1 cellular context compared by ENCODE assay signal in the genomic region with DNA sequence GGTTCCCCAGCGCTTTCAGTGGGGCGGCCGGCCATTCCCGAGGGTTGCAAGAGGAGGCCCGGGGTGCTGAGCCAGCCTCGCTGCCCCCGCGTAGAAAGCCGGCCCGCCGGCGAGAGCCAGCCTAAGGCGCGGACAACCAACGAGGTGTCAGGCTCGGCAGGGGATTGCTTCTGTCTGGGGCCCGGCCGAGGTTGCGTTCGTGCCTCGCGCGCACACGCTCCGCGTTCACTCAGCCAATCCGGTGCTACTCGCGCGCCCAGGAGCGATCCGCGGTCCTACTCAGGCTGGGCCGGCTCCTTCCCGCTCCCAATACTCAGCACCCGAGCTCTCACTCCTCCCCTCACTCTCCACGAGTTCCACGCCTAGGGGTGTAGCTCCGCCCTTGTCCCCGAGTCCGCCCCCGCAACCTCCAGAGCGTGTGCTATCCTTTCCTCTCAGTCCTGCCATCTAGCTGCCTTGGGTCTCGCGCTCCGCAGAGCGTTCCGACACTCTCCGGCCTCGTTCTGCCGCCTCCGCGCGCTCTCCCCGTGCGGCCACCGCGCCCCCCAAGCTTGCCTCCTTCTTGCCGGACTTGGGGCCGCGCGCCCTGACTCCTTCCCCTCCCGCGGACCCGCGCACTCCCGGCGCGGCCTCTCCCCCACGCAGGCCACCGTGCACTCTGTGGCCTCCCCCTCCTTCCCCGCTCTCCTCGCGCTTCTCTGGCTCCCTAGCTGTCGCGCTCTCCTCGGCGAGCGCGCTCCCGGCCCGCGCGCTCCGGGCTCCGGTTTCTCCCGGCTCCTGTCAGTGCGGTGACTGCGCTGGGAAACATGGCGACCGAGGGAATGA.
TF ChIP-seq lines count a peak whose summit lies in the region.

A gene (plus strand): TSS at position 426 of the 825 bp plus-strand sequence.

TF ChIP-seq in K562, 482 proteins besides CTCF, POLR2A, EP300 and RAD21 (continued from another document and continues in another):
- TF ChIP-seq, protein P1, sequence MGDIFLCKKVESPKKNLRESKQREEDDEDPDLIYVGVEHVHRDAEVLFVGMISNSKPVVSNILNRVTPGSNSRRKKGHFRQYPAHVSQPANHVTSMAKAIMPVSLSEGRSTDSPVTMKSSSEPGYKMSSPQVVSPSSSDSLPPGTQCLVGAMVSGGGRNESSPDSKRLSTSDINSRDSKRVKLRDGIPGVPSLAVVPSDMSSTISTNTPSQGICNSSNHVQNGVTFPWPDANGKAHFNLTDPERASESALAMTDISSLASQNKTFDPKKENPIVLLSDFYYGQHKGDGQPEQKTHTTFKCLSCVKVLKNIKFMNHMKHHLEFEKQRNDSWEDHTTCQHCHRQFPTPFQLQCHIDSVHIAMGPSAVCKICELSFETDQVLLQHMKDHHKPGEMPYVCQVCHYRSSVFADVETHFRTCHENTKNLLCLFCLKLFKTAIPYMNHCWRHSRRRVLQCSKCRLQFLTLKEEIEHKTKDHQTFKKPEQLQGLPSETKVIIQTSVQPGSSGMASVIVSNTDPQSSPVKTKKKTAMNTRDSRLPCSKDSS (IDR thresholded peaks at IDR 0.05; ENCODE audit: low read depth, partially characterized antibody): no peak
- TF ChIP-seq, protein P2, sequence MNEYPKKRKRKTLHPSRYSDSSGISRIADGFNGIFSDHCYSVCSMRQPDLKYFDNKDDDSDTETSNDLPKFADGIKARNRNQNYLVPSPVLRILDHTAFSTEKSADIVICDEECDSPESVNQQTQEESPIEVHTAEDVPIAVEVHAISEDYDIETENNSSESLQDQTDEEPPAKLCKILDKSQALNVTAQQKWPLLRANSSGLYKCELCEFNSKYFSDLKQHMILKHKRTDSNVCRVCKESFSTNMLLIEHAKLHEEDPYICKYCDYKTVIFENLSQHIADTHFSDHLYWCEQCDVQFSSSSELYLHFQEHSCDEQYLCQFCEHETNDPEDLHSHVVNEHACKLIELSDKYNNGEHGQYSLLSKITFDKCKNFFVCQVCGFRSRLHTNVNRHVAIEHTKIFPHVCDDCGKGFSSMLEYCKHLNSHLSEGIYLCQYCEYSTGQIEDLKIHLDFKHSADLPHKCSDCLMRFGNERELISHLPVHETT (CRISPR knock-in tag; conservative IDR thresholded peaks at IDR 0.05 in 1 of 2, IDR thresholded peaks at IDR 0.05 in 1 of 2): 0 out of 4 replicates have a peak, but pooled peaks of 1 of the 2 experiments have one; percentile 43
- TF ChIP-seq RAD51 (IDR thresholded peaks at IDR 0.05; ENCODE audit: borderline replicate concordance, low read depth) (no peak; the same call in 1 of the 2 replicates), MAZ (CRISPR knock-in tag; conservative IDR thresholded peaks at IDR 0.05 in 1 of 2, IDR thresholded peaks at IDR 0.05 in 1 of 2) (peak in 1 of 2 experiments; percentile 11; a peak in 2 of 4 replicates), ZKSCAN8 (CRISPR knock-in tag; IDR thresholded peaks at IDR 0.05) (no peak), GATAD2B (IDR thresholded peaks at IDR 0.05; ENCODE audit: borderline replicate concordance) (no peak), ZNF146 (CRISPR knock-in tag; IDR thresholded peaks at IDR 0.05; ENCODE audit: unreplicated experiment) (no peak), PML (IDR thresholded peaks at IDR 0.05; ENCODE audit: low read length) (0 out of 2 replicates have a peak, but pooled peaks have one; percentile 11), ZNF668 (CRISPR knock-in tag; IDR thresholded peaks at IDR 0.05) (no peak), SP2 (IDR thresholded peaks at IDR 0.05; ENCODE audit: extremely low read depth, low read depth, low read length, poor library complexity, severe bottlenecking) (no peak), YY1 (IDR thresholded peaks at IDR 0.05; ENCODE audit: borderline replicate concordance in 1 of 3, control insufficient read depth in 1 of 3, extremely low read depth in 1 of 3, insufficient read depth in 3 of 3, insufficient read length in 1 of 3, insufficient replicate concordance in 2 of 3, low read depth in 1 of 3, low read length in 2 of 3) (peak; percentile 12 to 81 (median 60)), BMI1 (IDR thresholded peaks at IDR 0.05; ENCODE audit: low read length) (no peak), SAFB2 (IDR thresholded peaks at IDR 0.05; ENCODE audit: borderline replicate concordance, low read depth, low read length, severe bottlenecking) (no peak), SIN3A (IDR thresholded peaks at IDR 0.05; ENCODE audit: borderline replicate concordance in 2 of 2, control insufficient read depth in 1 of 2, low read depth in 2 of 2, low read length in 2 of 2) (0 out of 4 replicates have a peak, but pooled peaks of 1 of the 2 experiments have one; percentile 55), KAT7 (CRISPR knock-in tag; IDR thresholded peaks at IDR 0.05; ENCODE audit: borderline replicate concordance) (peak; percentile 87; the same call in 1 of the 2 replicates), CBFA2T2 (conservative IDR thresholded peaks at IDR 0.05) (no peak), ADNP (tag; IDR thresholded peaks at IDR 0.05) (no peak), POU5F1 (IDR thresholded peaks at IDR 0.05; ENCODE audit: borderline replicate concordance, low read depth, low read length, partially characterized antibody) (no peak), ZBTB7A (IDR thresholded peaks at IDR 0.05; ENCODE audit: borderline replicate concordance, control insufficient read depth, low read depth, low read length) (no peak), RB1 (IDR thresholded peaks at IDR 0.05; ENCODE audit: low read depth) (peak; percentile 32; the same call in 1 of the 2 replicates), MIER1 (IDR thresholded peaks at IDR 0.05; ENCODE audit: low read depth) (no peak), CBX3 (IDR thresholded peaks at IDR 0.05; ENCODE audit: borderline replicate concordance in 1 of 2, low read length in 2 of 2) (0 out of 3 replicates have a peak, but pooled peaks of 1 of the 2 experiments have one; percentile 11), ATF1 (CRISPR knock-in tag; IDR thresholded peaks at IDR 0.05) (0 out of 2 replicates have a peak, but pooled peaks have one; percentile 12), ATF1 (tag; IDR thresholded peaks at IDR 0.05) (peak; percentile 76), TGIF2 (CRISPR knock-in tag; IDR thresholded peaks at IDR 0.05) (no peak), PHF8 (IDR thresholded peaks at IDR 0.05; ENCODE audit: borderline replicate concordance, low read length) (peak; percentile 80; the same call in 1 of the 2 replicates), ZFPM2 (CRISPR knock-in tag; IDR thresholded peaks at IDR 0.05) (no peak), ZNF766 (CRISPR knock-in tag; conservative IDR thresholded peaks at IDR 0.05) (peak; percentile 53), HCFC1 (IDR thresholded peaks at IDR 0.05; ENCODE audit: low read depth, low read length) (0 out of 2 replicates have a peak, but pooled peaks have one; percentile 34), POLR2H (tag; IDR thresholded peaks at IDR 0.05; ENCODE audit: low read depth) (peak; percentile 56), NFYB (IDR thresholded peaks at IDR 0.05; ENCODE audit: extremely low read depth, insufficient read length) (peak; percentile 57), CHD1 (IDR thresholded peaks at IDR 0.05; ENCODE audit: low read length) (peak; percentile 4), ZSCAN29 (IDR thresholded peaks at IDR 0.05) (no peak), CREM (IDR thresholded peaks at IDR 0.05; ENCODE audit: low read depth) (peak; percentile 77)
- TF ChIP-seq, protein P3, sequence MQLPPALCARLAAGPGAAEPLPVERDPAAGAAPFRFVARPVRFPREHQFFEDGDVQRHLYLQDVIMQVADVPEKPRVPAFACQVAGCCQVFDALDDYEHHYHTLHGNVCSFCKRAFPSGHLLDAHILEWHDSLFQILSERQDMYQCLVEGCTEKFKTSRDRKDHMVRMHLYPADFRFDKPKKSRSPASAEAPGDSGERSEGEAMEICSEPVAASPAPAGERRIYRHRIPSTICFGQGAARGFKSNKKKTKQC (CRISPR knock-in tag; IDR thresholded peaks at IDR 0.05): peak; percentile 28; the same call in 1 of the 2 replicates
- TF ChIP-seq, protein P4, sequence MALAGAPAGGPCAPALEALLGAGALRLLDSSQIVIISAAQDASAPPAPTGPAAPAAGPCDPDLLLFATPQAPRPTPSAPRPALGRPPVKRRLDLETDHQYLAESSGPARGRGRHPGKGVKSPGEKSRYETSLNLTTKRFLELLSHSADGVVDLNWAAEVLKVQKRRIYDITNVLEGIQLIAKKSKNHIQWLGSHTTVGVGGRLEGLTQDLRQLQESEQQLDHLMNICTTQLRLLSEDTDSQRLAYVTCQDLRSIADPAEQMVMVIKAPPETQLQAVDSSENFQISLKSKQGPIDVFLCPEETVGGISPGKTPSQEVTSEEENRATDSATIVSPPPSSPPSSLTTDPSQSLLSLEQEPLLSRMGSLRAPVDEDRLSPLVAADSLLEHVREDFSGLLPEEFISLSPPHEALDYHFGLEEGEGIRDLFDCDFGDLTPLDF (CRISPR knock-in tag; IDR thresholded peaks at IDR 0.05): 0 out of 2 replicates have a peak, but pooled peaks have one; percentile 52
- TF ChIP-seq, protein P5, sequence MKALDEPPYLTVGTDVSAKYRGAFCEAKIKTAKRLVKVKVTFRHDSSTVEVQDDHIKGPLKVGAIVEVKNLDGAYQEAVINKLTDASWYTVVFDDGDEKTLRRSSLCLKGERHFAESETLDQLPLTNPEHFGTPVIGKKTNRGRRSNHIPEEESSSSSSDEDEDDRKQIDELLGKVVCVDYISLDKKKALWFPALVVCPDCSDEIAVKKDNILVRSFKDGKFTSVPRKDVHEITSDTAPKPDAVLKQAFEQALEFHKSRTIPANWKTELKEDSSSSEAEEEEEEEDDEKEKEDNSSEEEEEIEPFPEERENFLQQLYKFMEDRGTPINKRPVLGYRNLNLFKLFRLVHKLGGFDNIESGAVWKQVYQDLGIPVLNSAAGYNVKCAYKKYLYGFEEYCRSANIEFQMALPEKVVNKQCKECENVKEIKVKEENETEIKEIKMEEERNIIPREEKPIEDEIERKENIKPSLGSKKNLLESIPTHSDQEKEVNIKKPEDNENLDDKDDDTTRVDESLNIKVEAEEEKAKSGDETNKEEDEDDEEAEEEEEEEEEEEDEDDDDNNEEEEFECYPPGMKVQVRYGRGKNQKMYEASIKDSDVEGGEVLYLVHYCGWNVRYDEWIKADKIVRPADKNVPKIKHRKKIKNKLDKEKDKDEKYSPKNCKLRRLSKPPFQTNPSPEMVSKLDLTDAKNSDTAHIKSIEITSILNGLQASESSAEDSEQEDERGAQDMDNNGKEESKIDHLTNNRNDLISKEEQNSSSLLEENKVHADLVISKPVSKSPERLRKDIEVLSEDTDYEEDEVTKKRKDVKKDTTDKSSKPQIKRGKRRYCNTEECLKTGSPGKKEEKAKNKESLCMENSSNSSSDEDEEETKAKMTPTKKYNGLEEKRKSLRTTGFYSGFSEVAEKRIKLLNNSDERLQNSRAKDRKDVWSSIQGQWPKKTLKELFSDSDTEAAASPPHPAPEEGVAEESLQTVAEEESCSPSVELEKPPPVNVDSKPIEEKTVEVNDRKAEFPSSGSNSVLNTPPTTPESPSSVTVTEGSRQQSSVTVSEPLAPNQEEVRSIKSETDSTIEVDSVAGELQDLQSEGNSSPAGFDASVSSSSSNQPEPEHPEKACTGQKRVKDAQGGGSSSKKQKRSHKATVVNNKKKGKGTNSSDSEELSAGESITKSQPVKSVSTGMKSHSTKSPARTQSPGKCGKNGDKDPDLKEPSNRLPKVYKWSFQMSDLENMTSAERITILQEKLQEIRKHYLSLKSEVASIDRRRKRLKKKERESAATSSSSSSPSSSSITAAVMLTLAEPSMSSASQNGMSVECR (CRISPR knock-in tag; IDR thresholded peaks at IDR 0.05): peak; percentile 59
- TF ChIP-seq, protein P6, sequence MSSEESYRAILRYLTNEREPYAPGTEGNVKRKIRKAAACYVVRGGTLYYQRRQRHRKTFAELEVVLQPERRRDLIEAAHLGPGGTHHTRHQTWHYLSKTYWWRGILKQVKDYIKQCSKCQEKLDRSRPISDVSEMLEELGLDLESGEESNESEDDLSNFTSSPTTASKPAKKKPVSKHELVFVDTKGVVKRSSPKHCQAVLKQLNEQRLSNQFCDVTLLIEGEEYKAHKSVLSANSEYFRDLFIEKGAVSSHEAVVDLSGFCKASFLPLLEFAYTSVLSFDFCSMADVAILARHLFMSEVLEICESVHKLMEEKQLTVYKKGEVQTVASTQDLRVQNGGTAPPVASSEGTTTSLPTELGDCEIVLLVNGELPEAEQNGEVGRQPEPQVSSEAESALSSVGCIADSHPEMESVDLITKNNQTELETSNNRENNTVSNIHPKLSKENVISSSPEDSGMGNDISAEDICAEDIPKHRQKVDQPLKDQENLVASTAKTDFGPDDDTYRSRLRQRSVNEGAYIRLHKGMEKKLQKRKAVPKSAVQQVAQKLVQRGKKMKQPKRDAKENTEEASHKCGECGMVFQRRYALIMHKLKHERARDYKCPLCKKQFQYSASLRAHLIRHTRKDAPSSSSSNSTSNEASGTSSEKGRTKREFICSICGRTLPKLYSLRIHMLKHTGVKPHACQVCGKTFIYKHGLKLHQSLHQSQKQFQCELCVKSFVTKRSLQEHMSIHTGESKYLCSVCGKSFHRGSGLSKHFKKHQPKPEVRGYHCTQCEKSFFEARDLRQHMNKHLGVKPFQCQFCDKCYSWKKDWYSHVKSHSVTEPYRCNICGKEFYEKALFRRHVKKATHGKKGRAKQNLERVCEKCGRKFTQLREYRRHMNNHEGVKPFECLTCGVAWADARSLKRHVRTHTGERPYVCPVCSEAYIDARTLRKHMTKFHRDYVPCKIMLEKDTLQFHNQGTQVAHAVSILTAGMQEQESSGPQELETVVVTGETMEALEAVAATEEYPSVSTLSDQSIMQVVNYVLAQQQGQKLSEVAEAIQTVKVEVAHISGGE (CRISPR knock-in tag; IDR thresholded peaks at IDR 0.05): 0 out of 6 replicates have a peak, but pooled peaks of 1 of the 3 experiments have one; percentile 42
- TF ChIP-seq, protein P7, sequence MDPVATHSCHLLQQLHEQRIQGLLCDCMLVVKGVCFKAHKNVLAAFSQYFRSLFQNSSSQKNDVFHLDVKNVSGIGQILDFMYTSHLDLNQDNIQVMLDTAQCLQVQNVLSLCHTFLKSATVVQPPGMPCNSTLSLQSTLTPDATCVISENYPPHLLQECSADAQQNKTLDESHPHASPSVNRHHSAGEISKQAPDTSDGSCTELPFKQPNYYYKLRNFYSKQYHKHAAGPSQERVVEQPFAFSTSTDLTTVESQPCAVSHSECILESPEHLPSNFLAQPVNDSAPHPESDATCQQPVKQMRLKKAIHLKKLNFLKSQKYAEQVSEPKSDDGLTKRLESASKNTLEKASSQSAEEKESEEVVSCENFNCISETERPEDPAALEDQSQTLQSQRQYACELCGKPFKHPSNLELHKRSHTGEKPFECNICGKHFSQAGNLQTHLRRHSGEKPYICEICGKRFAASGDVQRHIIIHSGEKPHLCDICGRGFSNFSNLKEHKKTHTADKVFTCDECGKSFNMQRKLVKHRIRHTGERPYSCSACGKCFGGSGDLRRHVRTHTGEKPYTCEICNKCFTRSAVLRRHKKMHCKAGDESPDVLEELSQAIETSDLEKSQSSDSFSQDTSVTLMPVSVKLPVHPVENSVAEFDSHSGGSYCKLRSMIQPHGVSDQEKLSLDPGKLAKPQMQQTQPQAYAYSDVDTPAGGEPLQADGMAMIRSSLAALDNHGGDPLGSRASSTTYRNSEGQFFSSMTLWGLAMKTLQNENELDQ (CRISPR knock-in tag; IDR thresholded peaks at IDR 0.05; ENCODE audit: borderline replicate concordance): no peak
- TF ChIP-seq, protein P8, sequence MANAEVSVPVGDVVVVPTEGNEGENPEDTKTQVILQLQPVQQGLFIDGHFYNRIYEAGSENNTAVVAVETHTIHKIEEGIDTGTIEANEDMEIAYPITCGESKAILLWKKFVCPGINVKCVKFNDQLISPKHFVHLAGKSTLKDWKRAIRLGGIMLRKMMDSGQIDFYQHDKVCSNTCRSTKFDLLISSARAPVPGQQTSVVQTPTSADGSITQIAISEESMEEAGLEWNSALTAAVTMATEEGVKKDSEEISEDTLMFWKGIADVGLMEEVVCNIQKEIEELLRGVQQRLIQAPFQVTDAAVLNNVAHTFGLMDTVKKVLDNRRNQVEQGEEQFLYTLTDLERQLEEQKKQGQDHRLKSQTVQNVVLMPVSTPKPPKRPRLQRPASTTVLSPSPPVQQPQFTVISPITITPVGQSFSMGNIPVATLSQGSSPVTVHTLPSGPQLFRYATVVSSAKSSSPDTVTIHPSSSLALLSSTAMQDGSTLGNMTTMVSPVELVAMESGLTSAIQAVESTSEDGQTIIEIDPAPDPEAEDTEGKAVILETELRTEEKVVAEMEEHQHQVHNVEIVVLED (CRISPR knock-in tag; IDR thresholded peaks at IDR 0.05): peak; percentile 48; the same call in 1 of the 2 replicates
